Comparison of ENCODE assay signal across 1 cellular context in the genomic region with DNA sequence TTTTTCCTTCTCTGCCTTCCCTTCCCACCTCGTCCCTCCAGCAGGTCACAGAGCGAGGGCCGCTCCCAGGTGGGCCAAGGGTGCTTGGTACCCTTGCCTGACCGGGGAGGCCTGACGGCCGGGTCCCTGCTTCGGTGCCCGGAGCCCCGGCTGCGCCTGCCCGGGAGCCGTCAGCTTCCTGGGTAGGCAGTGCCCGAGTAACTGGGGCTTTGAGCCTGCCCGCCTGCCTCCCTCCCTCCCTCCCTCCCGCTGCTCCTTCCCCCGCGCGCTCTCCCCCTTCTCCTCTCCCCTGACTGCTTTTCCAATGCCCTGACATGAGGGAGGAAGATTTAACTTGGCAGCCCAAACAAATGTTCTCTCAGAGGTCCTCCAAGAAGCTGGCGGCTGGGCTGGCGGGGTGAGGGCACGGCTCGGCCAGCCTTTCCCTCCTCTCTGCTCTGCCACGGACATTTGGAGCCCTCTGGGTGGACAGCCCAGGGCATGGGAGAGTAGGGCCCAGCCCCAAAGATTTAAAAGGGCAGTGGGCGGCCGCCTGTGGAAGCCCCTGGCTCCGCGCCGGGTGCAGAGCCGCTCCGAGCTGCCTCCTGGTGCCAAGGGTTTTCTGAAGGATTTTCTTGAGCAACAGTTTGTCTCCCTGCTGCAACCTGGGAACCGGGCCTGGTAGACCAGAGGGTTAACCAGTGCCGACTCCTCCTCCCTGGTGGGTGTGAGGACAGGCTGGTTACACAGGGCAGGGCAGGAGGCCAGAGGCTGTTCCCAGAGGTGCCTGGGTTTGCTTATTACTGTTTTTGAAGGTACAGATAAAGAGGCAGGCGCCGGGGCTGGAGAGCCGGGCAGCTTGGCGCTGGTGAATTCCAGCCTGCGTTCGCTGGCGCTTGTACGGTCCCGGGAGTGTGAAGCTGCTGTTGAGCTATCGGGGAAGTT.
A peak's percentile ranks its signal among the peaks of the same experiment; 100 is the strongest.
TF ChIP-seq lines count a peak whose summit lies in the region.

No MANE protein-coding gene starts in this region.

TF ChIP-seq in HepG2, 621 proteins besides CTCF, POLR2A, EP300 and RAD21 (continued from another document and continues in another):
- TF ChIP-seq, protein P1, sequence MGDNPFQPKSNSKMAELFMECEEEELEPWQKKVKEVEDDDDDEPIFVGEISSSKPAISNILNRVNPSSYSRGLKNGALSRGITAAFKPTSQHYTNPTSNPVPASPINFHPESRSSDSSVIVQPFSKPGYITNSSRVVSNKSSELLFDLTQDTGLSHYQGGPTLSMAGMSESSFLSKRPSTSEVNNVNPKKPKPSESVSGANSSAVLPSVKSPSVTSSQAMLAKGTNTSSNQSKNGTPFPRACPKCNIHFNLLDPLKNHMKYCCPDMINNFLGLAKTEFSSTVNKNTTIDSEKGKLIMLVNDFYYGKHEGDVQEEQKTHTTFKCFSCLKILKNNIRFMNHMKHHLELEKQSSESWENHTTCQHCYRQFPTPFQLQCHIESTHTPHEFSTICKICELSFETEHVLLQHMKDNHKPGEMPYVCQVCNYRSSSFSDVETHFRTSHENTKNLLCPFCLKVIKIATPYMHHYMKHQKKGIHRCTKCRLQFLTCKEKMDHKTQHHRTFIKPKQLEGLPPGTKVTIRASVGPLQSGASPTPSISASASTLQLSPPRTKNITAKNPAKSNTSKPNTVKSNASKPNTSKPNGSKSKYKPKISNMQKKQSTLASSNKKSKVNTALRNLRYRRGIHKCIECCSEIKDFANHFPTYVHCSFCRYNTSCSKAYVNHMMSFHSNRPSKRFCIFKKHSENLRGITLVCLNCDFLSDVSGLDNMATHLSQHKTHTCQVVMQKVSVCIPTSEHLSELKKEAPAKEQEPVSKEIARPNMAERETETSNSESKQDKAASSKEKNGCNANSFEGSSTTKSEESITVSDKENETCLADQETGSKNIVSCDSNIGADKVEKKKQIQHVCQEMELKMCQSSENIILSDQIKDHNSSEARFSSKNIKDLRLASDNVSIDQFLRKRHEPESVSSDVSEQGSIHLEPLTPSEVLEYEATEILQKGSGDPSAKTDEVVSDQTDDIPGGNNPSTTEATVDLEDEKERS (CRISPR knock-in tag; IDR thresholded peaks at IDR 0.05), result 0 out of 2 replicates have a peak, but pooled peaks have one; percentile 31
- no peak for TF ChIP-seq KDM1A (CRISPR knock-in tag; IDR thresholded peaks at IDR 0.05)
- TF ChIP-seq MEF2D (CRISPR knock-in tag; IDR thresholded peaks at IDR 0.05), result 0 out of 2 replicates have a peak, but pooled peaks have one; percentile 56
- TF ChIP-seq, protein P2, sequence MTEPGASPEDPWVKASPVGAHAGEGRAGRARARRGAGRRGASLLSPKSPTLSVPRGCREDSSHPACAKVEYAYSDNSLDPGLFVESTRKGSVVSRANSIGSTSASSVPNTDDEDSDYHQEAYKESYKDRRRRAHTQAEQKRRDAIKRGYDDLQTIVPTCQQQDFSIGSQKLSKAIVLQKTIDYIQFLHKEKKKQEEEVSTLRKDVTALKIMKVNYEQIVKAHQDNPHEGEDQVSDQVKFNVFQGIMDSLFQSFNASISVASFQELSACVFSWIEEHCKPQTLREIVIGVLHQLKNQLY (CRISPR knock-in tag; IDR thresholded peaks at IDR 0.05), result no peak
- TF ChIP-seq, protein P3, sequence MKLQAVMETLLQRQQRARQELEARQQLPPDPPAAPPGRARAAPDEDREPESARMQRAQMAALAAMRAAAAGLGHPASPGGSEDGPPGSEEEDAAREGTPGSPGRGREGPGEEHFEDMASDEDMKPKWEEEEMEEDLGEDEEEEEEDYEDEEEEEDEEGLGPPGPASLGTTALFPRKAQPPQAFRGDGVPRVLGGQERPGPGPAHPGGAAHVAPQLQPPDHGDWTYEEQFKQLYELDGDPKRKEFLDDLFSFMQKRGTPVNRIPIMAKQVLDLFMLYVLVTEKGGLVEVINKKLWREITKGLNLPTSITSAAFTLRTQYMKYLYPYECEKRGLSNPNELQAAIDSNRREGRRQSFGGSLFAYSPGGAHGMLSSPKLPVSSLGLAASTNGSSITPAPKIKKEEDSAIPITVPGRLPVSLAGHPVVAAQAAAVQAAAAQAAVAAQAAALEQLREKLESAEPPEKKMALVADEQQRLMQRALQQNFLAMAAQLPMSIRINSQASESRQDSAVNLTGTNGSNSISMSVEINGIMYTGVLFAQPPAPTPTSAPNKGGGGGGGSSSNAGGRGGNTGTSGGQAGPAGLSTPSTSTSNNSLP (IDR thresholded peaks at IDR 0.05; ENCODE audit: low read depth, low read length), result no peak
- TF ChIP-seq SRSF9 (IDR thresholded peaks at IDR 0.05; ENCODE audit: borderline replicate concordance, insufficient read depth, low read depth, low read length, poor library complexity, severe bottlenecking), result no peak
- no peak for TF ChIP-seq CHCHD3 (CRISPR knock-in tag; IDR thresholded peaks at IDR 0.05)
- no peak for TF ChIP-seq MED1 (CRISPR knock-in tag; IDR thresholded peaks at IDR 0.05)
- no peak for TF ChIP-seq ARNT2 (CRISPR knock-in tag; IDR thresholded peaks at IDR 0.05; ENCODE audit: low read depth)
- TF ChIP-seq, protein P4, sequence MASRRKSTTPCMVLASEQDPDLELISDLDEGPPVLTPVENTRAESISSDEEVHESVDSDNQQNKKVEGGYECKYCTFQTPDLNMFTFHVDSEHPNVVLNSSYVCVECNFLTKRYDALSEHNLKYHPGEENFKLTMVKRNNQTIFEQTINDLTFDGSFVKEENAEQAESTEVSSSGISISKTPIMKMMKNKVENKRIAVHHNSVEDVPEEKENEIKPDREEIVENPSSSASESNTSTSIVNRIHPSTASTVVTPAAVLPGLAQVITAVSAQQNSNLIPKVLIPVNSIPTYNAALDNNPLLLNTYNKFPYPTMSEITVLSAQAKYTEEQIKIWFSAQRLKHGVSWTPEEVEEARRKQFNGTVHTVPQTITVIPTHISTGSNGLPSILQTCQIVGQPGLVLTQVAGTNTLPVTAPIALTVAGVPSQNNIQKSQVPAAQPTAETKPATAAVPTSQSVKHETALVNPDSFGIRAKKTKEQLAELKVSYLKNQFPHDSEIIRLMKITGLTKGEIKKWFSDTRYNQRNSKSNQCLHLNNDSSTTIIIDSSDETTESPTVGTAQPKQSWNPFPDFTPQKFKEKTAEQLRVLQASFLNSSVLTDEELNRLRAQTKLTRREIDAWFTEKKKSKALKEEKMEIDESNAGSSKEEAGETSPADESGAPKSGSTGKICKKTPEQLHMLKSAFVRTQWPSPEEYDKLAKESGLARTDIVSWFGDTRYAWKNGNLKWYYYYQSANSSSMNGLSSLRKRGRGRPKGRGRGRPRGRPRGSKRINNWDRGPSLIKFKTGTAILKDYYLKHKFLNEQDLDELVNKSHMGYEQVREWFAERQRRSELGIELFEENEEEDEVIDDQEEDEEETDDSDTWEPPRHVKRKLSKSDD (CRISPR knock-in tag; IDR thresholded peaks at IDR 0.05; ENCODE audit: low read depth), result no peak
- TF ChIP-seq ZNF3 (CRISPR knock-in tag; IDR thresholded peaks at IDR 0.05), result no peak
- TF ChIP-seq ZNF317 (CRISPR knock-in tag; IDR thresholded peaks at IDR 0.05), result 0 out of 2 replicates have a peak, but pooled peaks have one; percentile 29
- no peak for TF ChIP-seq GPN1 (CRISPR knock-in tag; IDR thresholded peaks at IDR 0.05; ENCODE audit: borderline replicate concordance)
- no peak for TF ChIP-seq RAD51 (IDR thresholded peaks at IDR 0.05; ENCODE audit: borderline replicate concordance)
- no peak for TF ChIP-seq U2AF2 (IDR thresholded peaks at IDR 0.05; ENCODE audit: low read depth, low read length)
- TF ChIP-seq ZNF34 (CRISPR knock-in tag; IDR thresholded peaks at IDR 0.05; ENCODE audit: borderline replicate concordance), result no peak
- TF ChIP-seq ONECUT2 (CRISPR knock-in tag; IDR thresholded peaks at IDR 0.05), result no peak
- TF ChIP-seq, protein P5, sequence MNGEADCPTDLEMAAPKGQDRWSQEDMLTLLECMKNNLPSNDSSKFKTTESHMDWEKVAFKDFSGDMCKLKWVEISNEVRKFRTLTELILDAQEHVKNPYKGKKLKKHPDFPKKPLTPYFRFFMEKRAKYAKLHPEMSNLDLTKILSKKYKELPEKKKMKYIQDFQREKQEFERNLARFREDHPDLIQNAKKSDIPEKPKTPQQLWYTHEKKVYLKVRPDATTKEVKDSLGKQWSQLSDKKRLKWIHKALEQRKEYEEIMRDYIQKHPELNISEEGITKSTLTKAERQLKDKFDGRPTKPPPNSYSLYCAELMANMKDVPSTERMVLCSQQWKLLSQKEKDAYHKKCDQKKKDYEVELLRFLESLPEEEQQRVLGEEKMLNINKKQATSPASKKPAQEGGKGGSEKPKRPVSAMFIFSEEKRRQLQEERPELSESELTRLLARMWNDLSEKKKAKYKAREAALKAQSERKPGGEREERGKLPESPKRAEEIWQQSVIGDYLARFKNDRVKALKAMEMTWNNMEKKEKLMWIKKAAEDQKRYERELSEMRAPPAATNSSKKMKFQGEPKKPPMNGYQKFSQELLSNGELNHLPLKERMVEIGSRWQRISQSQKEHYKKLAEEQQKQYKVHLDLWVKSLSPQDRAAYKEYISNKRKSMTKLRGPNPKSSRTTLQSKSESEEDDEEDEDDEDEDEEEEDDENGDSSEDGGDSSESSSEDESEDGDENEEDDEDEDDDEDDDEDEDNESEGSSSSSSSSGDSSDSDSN (CRISPR knock-in tag; IDR thresholded peaks at IDR 0.05), result peak; percentile 77
- no peak for TF ChIP-seq ZNF773 (CRISPR knock-in tag; IDR thresholded peaks at IDR 0.05; ENCODE audit: borderline replicate concordance)
- TF ChIP-seq RFX1 (IDR thresholded peaks at IDR 0.05), result no peak
- no peak for TF ChIP-seq PAX8 (CRISPR knock-in tag; IDR thresholded peaks at IDR 0.05; ENCODE audit: borderline replicate concordance)
- no peak for TF ChIP-seq CBX5 (CRISPR knock-in tag; IDR thresholded peaks at IDR 0.05; ENCODE audit: borderline replicate concordance)
- 0 out of 2 replicates have a peak, but pooled peaks have one; percentile 30 for TF ChIP-seq ZNF83 (CRISPR knock-in tag; IDR thresholded peaks at IDR 0.05; ENCODE audit: borderline replicate concordance)
- TF ChIP-seq ZNF224 (CRISPR knock-in tag; IDR thresholded peaks at IDR 0.05), result no peak
- no peak for TF ChIP-seq ZIK1 (CRISPR knock-in tag; IDR thresholded peaks at IDR 0.05; ENCODE audit: borderline replicate concordance, low read depth)
- TF ChIP-seq, protein P6, sequence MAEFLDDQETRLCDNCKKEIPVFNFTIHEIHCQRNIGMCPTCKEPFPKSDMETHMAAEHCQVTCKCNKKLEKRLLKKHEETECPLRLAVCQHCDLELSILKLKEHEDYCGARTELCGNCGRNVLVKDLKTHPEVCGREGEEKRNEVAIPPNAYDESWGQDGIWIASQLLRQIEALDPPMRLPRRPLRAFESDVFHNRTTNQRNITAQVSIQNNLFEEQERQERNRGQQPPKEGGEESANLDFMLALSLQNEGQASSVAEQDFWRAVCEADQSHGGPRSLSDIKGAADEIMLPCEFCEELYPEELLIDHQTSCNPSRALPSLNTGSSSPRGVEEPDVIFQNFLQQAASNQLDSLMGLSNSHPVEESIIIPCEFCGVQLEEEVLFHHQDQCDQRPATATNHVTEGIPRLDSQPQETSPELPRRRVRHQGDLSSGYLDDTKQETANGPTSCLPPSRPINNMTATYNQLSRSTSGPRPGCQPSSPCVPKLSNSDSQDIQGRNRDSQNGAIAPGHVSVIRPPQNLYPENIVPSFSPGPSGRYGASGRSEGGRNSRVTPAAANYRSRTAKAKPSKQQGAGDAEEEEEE (CRISPR knock-in tag; IDR thresholded peaks at IDR 0.05; ENCODE audit: borderline replicate concordance), result no peak
- no peak for TF ChIP-seq ZNF776 (CRISPR knock-in tag; IDR thresholded peaks at IDR 0.05)
- TF ChIP-seq ADNP (CRISPR knock-in tag; IDR thresholded peaks at IDR 0.05), result no peak
- no peak for TF ChIP-seq TCF12 (IDR thresholded peaks at IDR 0.05)
- TF ChIP-seq TCF12 (CRISPR knock-in tag; IDR thresholded peaks at IDR 0.05), result no peak
- TF ChIP-seq JUN (CRISPR knock-in tag; IDR thresholded peaks at IDR 0.05), result no peak
- TF ChIP-seq, protein P7, sequence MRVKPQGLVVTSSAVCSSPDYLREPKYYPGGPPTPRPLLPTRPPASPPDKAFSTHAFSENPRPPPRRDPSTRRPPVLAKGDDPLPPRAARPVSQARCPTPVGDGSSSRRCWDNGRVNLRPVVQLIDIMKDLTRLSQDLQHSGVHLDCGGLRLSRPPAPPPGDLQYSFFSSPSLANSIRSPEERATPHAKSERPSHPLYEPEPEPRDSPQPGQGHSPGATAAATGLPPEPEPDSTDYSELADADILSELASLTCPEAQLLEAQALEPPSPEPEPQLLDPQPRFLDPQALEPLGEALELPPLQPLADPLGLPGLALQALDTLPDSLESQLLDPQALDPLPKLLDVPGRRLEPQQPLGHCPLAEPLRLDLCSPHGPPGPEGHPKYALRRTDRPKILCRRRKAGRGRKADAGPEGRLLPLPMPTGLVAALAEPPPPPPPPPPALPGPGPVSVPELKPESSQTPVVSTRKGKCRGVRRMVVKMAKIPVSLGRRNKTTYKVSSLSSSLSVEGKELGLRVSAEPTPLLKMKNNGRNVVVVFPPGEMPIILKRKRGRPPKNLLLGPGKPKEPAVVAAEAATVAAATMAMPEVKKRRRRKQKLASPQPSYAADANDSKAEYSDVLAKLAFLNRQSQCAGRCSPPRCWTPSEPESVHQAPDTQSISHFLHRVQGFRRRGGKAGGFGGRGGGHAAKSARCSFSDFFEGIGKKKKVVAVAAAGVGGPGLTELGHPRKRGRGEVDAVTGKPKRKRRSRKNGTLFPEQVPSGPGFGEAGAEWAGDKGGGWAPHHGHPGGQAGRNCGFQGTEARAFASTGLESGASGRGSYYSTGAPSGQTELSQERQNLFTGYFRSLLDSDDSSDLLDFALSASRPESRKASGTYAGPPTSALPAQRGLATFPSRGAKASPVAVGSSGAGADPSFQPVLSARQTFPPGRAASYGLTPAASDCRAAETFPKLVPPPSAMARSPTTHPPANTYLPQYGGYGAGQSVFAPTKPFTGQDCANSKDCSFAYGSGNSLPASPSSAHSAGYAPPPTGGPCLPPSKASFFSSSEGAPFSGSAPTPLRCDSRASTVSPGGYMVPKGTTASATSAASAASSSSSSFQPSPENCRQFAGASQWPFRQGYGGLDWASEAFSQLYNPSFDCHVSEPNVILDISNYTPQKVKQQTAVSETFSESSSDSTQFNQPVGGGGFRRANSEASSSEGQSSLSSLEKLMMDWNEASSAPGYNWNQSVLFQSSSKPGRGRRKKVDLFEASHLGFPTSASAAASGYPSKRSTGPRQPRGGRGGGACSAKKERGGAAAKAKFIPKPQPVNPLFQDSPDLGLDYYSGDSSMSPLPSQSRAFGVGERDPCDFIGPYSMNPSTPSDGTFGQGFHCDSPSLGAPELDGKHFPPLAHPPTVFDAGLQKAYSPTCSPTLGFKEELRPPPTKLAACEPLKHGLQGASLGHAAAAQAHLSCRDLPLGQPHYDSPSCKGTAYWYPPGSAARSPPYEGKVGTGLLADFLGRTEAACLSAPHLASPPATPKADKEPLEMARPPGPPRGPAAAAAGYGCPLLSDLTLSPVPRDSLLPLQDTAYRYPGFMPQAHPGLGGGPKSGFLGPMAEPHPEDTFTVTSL (CRISPR knock-in tag; IDR thresholded peaks at IDR 0.05; ENCODE audit: borderline replicate concordance), result no peak
- no peak for TF ChIP-seq MAZ (IDR thresholded peaks at IDR 0.05; ENCODE audit: borderline replicate concordance, low read depth, low read length)
- no peak for TF ChIP-seq MAZ (CRISPR knock-in tag; IDR thresholded peaks at IDR 0.05; ENCODE audit: low read depth)
- TF ChIP-seq, protein P8, sequence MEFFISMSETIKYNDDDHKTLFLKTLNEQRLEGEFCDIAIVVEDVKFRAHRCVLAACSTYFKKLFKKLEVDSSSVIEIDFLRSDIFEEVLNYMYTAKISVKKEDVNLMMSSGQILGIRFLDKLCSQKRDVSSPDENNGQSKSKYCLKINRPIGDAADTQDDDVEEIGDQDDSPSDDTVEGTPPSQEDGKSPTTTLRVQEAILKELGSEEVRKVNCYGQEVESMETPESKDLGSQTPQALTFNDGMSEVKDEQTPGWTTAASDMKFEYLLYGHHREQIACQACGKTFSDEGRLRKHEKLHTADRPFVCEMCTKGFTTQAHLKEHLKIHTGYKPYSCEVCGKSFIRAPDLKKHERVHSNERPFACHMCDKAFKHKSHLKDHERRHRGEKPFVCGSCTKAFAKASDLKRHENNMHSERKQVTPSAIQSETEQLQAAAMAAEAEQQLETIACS (CRISPR knock-in tag; IDR thresholded peaks at IDR 0.05), result no peak; the same call in 1 of the 2 replicates
- no peak for TF ChIP-seq ZNF207 (IDR thresholded peaks at IDR 0.05; ENCODE audit: borderline replicate concordance)
- no peak for TF ChIP-seq FOSL1 (CRISPR knock-in tag; IDR thresholded peaks at IDR 0.05; ENCODE audit: borderline replicate concordance)
- no peak for TF ChIP-seq ZBTB3 (CRISPR knock-in tag; IDR thresholded peaks at IDR 0.05; ENCODE audit: borderline replicate concordance, low read depth)
